ENCODE assay signal across 8 cellular contexts in the genomic region with DNA sequence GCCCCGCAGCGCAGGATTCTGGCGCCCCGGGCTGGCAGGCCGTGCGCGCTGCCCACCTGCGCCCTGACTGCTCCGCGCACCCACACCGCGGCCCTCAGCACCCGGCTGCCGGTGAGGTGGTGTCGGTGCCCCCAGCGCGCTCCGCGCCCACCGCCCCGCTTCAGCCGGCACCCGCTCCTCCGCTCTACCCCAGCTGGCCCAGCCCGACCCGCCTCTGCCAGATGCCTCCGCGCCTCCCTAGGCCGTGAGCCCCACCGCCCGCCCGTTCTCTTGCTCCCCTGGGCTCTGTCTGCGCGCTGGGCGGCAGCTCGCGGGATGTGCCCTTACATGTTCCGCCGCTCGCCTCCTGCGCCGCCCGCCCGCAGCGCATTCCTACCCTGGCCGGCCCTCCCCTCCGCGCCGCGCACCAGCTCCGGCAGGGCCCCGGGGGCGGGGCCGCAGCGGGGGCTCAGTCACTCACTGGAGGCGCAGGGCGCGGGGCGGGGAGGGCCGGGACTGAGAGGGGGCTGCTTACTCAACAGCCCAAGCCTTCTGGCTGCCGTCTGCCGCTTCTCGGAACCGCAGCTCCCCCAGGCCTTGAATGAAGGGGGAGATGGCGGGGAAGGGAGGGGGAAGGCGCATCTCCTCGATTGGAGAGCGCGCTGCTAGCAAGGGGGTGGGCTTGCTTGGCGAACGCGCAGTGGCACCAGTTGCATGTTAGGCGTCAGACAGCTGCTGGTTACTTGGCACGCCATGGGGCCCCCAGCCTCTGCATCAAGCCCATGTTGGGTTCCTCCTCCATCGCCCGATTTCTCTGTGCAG. TPM values are rescaled to one million over a fixed set of nuclear protein-coding genes. Genes with fewer than 3 reads are reported as not detected.
DNase-seq lines count a peak whose midpoint lies in the region; ATAC-seq and TF ChIP-seq lines count a peak whose summit lies in the region.

A gene (minus strand): TSS at position 345 of the 801 bp plus-strand sequence. CDS start 402 bp downstream, outside the sequence.

- peak; percentile 71 for TF ChIP-seq POLR2A in GM18526 (IDR thresholded peaks at IDR 0.05; ENCODE audit: extremely low read depth, insufficient read length)
- TF ChIP-seq POLR2A in erythroblast (IDR thresholded peaks at IDR 0.05; ENCODE audit: low read length) = peak; percentile 39

- peaks cover 20% of the 10 kb centered on the region for H3K4me1 Mint-ChIP-seq in activated CD8-positive, alpha-beta T cell treated with anti-CD3 and anti-CD28 coated beads, Interleukin-2, amount 10 ng/mL, durations not matched to agents 7 days and 5 days (ENCODE audit: low read depth)

- DNase-seq in ACHN (peak; percentile 89), NCI-H2227 treated with DMSO at 0.1 percent for 48 hours (lab: John Stamatoyannopoulos, UW) (peak; percentile 84), erythroblast (lab: John Stamatoyannopoulos, UW) (peak; percentile 54 to 62), midbrain (lab: John Stamatoyannopoulos, UW) (peak; percentile 88), stromal cell of bone marrow (ENCODE audit: low read depth) (peak; percentile 91)
- DNase-seq in activated CD8-positive, alpha-beta T cell treated with anti-CD3 and anti-CD28 coated beads, Interleukin-2, amount 10 ng/mL, durations not matched to agents 7 days and 5 days = peak; percentile 72

- peak within 1 kb of the TSS; percentile 81 for H3K27ac Mint-ChIP-seq in activated CD8-positive, alpha-beta T cell treated with anti-CD3 and anti-CD28 coated beads, Interleukin-2, amount 10 ng/mL, durations not matched to agents 7 days and 5 days

- peaks cover 13% of the 10 kb centered on the region for H3K36me3 Mint-ChIP-seq in activated CD8-positive, alpha-beta T cell treated with anti-CD3 and anti-CD28 coated beads, Interleukin-2, amount 10 ng/mL, durations not matched to agents 7 days and 5 days (ENCODE audit: low read depth)

- in situ Hi-C loops in ACHN (cut with HindIII; ENCODE audit: low pct_ligation_motif_present, low pct_unique_long_range_greater_than_20kb, low sequenced_read_pairs) = no loop called here

- H3K27me3 Mint-ChIP-seq in activated CD8-positive, alpha-beta T cell treated with anti-CD3 and anti-CD28 coated beads, Interleukin-2, amount 10 ng/mL, durations not matched to agents 7 days and 5 days (ENCODE audit: low read depth) = peaks cover 36% of the 10 kb centered on the region

- no peaks in the 10 kb centered on the region for H3K9me3 Mint-ChIP-seq in activated CD8-positive, alpha-beta T cell treated with anti-CD3 and anti-CD28 coated beads, Interleukin-2, amount 10 ng/mL, durations not matched to agents 7 days and 5 days (ENCODE audit: insufficient read depth)

- peak; percentile 50 for ATAC-seq in HG03025 (IDR thresholded peaks at IDR 0.05; ENCODE audit: low FRiP score, unreplicated experiment)
- peak; percentile 86 for ATAC-seq in activated CD8-positive, alpha-beta T cell treated with anti-CD3 and anti-CD28 coated beads, Interleukin-2, amount 10 ng/mL, durations not matched to agents 7 days and 5 days

- CTCF ChIA-PET in activated CD8-positive, alpha-beta T cell treated with anti-CD3 and anti-CD28 coated beads, Interleukin-2, amount 10 ng/mL, durations not matched to agents 7 days and 5 days (lab: Charles Lee) = interaction anchor here (0.8 to 5.8 kb wide), 7 partner anchors 12 to 44 kb away, joined by 3 to 40 read pairs (median 5); no protein-coding TSS in a partner anchor

- H3K4me3 Mint-ChIP-seq in activated CD8-positive, alpha-beta T cell treated with anti-CD3 and anti-CD28 coated beads, Interleukin-2, amount 10 ng/mL, durations not matched to agents 7 days and 5 days = peak within 1 kb of the TSS; percentile 84

- POLR2A ChIA-PET in activated CD8-positive, alpha-beta T cell treated with anti-CD3 and anti-CD28 coated beads, Interleukin-2, amount 10 ng/mL, durations not matched to agents 7 days and 5 days (lab: Charles Lee) = interaction anchor here (0.7 to 2.0 kb wide), 3 partner anchors 11 to 38 kb away, joined by 3 to 8 read pairs (median 5); no protein-coding TSS in a partner anchor

RNA-seq across cellular contexts. Expression of the gene that starts here (rescaled TPM):
- total RNA-seq in activated CD8-positive, alpha-beta T cell treated with anti-CD3 and anti-CD28 coated beads, Interleukin-2, amount 10 ng/mL, durations not matched to agents 7 days and 5 days = 10 to 100 TPM; 17.3 to 18.7 TPM

Comparison
In these comparisons a context has a peak if more than half of its experiments do, and no peak if none do; other contexts are left out.
1. Peak in every context shown above with its lines: DNase-seq and ATAC-seq.